23 cellular contexts compared by ENCODE assay signal in the genomic region with DNA sequence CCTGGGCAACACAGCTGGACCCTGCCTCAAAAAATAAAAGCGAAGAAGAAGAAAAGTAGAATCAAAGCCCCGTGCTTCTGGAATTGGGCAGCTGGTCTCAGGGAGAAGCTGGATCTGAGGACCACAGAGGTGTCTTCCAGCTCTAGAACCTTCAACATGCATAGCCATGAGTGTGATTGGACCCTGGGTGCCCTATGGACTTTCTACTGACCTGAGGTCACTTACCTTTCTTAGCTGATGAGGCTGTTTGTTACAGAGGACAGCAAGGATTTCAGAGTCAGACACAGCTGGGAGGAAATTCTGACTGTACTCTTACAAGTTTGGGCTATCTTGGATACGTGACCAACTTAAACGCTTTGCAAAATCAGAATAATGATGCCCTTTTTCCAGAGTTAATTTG.
A peak's percentile ranks its signal among the peaks of the same experiment; 100 is the strongest.
DNase-seq lines count a peak whose midpoint lies in the region; ATAC-seq, FAIRE-seq and TF ChIP-seq lines count a peak whose summit lies in the region.
"Had no signal": no experiment of that assay in that cellular context is flagged by ENCODE, and none has a peak within 500 bp of the region (broad histone marks: within the 10 kb centered on the region; RNA-seq: fewer than 3 reads in every experiment).

No MANE protein-coding gene starts in this region.

- H3K27me3 ChIP-seq in HepG2 (ENCODE audit: control insufficient read depth in 1 of 2, insufficient read depth in 2 of 2, low read length in 2 of 2) (no peaks in the 10 kb centered on the region), liver (ENCODE audit: control insufficient read depth in 4 of 4, insufficient read depth in 4 of 4, low read length in 3 of 4) (no peaks in the 10 kb centered on the region), mesendoderm (ENCODE audit: insufficient read depth, low read length, poor library complexity) (no peaks in the 10 kb centered on the region)
- H3K27me3 ChIP-seq: BE2C, BLaER1 had no signal

- H3K9me3 Mint-ChIP-seq in Calu3 (ENCODE audit: low read depth, unreplicated experiment) = no peaks in the 10 kb centered on the region

- no peaks in the 10 kb centered on the region for H4K20me1 ChIP-seq in HepG2 (ENCODE audit: insufficient read depth, low read length)
- H4K20me1 ChIP-seq: BLaER1 had no signal

- no peak for ATAC-seq in HepG2

- peak overlapping the region; percentile 6 for H3K56ac ChIP-seq in mesendoderm (ENCODE audit: low read length)

- no peaks in the 10 kb centered on the region for H3K79me1 ChIP-seq in mesendoderm (ENCODE audit: low read length)

- H3K4me3 ChIP-seq in HepG2 (replicated peaks in 1 of 3; ENCODE audit: insufficient read depth in 1 of 3, low read depth in 2 of 3, low read length in 3 of 3) (no peak overlapping the region), liver (ENCODE audit: low read depth in 1 of 3, low read length in 3 of 3) (no peak overlapping the region), mesendoderm (ENCODE audit: low read length) (no peak overlapping the region)
- H3K4me3 ChIP-seq: BLaER1 had no signal

- no peak overlapping the region for H2AK5ac ChIP-seq in mesendoderm (ENCODE audit: low read length)

- H3K4me2 ChIP-seq in HepG2 (ENCODE audit: low read depth, low read length) (no peak overlapping the region), mesendoderm (ENCODE audit: low read length) (no peak overlapping the region)
- H3K4me2 ChIP-seq: BLaER1 had no signal

- FAIRE-seq in HepG2 (lab: Jason Lieb, UNC) = no peak
- FAIRE-seq: A204.1, D721Med, G401.6, GM12891, GM19239 had no signal

- no peak overlapping the region for H2BK15ac ChIP-seq in mesendoderm (replicated peaks; ENCODE audit: low read depth)

- H2BK5ac ChIP-seq in mesendoderm (ENCODE audit: low read length) = no peak overlapping the region

- BruUV-seq in HepG2 (replicated peaks; lab: Mats Ljungman, UMichigan) (no TSS peak), Calu3 (replicated peaks; lab: Mats Ljungman, UMichigan) (no TSS peak)

- H3K18ac ChIP-seq in mesendoderm (ENCODE audit: low read length) = peak overlapping the region; percentile 44

- H3K4me1 Mint-ChIP-seq in Calu3 (ENCODE audit: low read depth, unreplicated experiment) = peaks cover 17% of the 10 kb centered on the region
- H3K4me1 Mint-ChIP-seq: CD14-positive monocyte; CD4-positive, alpha-beta memory T cell; CD4-positive, CD25-positive, alpha-beta regulatory T cell; CD8-positive, alpha-beta memory T cell had no signal

- H3K4ac ChIP-seq in mesendoderm (ENCODE audit: low read depth, low read length) = no peak overlapping the region

- H3K36me3 ChIP-seq in HepG2 (replicated peaks in 1 of 2; ENCODE audit: control insufficient read depth in 1 of 2, insufficient read depth in 2 of 2, low read length in 2 of 2) = no peaks in the 10 kb centered on the region
- no peaks in the 10 kb centered on the region for H3K36me3 ChIP-seq in liver (ENCODE audit: control insufficient read depth in 4 of 4, insufficient read depth in 3 of 4, low read depth in 1 of 4, low read length in 3 of 4)
- no peaks in the 10 kb centered on the region for H3K36me3 ChIP-seq in mesendoderm (ENCODE audit: control insufficient read depth, insufficient read depth, low read length)
- H3K36me3 ChIP-seq: BE2C, BLaER1 had no signal

- H3K9me3 ChIP-seq in HepG2 (ENCODE audit: low read length) = no peaks in the 10 kb centered on the region
- H3K9me3 ChIP-seq in liver (ENCODE audit: control insufficient read depth in 4 of 4, low read length in 3 of 4) = no peaks in the 10 kb centered on the region
- H3K9me3 ChIP-seq: BE2C, BLaER1 had no signal

- H3K4me1 ChIP-seq in HepG2 (ENCODE audit: insufficient read depth, low read length) = peaks cover 37% of the 10 kb centered on the region
- H3K4me1 ChIP-seq in liver (ENCODE audit: control insufficient read depth in 4 of 4, insufficient read depth in 4 of 4, low read length in 3 of 4) = peaks cover 0 to 33% (median 2%) of the 10 kb centered on the region in 4 donors
- peaks cover 7% of the 10 kb centered on the region for H3K4me1 ChIP-seq in mesendoderm (ENCODE audit: control insufficient read depth, low read depth, low read length)
- H3K4me1 ChIP-seq: BE2C, BLaER1 had no signal

- H3K9ac ChIP-seq in HepG2 (ENCODE audit: insufficient read depth, low read depth, low read length) = no peak overlapping the region
- H3K9ac ChIP-seq in liver (ENCODE audit: low read depth in 1 of 2, low read length in 2 of 2) = no peak overlapping the region
- H3K9ac ChIP-seq in mesendoderm (ENCODE audit: low read length) = no peak overlapping the region
- H3K9ac ChIP-seq: BLaER1 had no signal

- no peak for TF ChIP-seq EP300 in HepG2 (IDR thresholded peaks at IDR 0.05; ENCODE audit: low read depth in 2 of 2, low read length in 2 of 2)
- TF ChIP-seq EP300 in HepG2 (CRISPR knock-in tag; IDR thresholded peaks at IDR 0.05; ENCODE audit: borderline replicate concordance) = no peak

- H4K5ac ChIP-seq in mesendoderm (ENCODE audit: low read length) = no peak overlapping the region

- no peak overlapping the region for H2AFZ ChIP-seq in HepG2 (ENCODE audit: low read length)

- in situ Hi-C loops in HepG2 (cut with HindIII; ENCODE audit: extremely low pct_ligation_motif_present, low pct_unique_long_range_greater_than_20kb) = no loop called here

- no peak for TF ChIP-seq CTCF in HepG2 (CRISPR knock-in tag; IDR thresholded peaks at IDR 0.05)
- TF ChIP-seq CTCF in liver (IDR thresholded peaks at IDR 0.05; ENCODE audit: low read depth, low read length, missing input control) = no peak
- TF ChIP-seq CTCF in Calu3 (IDR thresholded peaks at IDR 0.05; ENCODE audit: unreplicated experiment) = no peak

- H3K4me3 Mint-ChIP-seq in Calu3 (ENCODE audit: low read depth, unreplicated experiment) = no peak overlapping the region
- H3K4me3 Mint-ChIP-seq: CD14-positive monocyte; CD4-positive, alpha-beta memory T cell; CD4-positive, CD25-positive, alpha-beta regulatory T cell; CD8-positive, alpha-beta memory T cell had no signal

- H3K27ac ChIP-seq in HepG2 (ENCODE audit: extremely low read length, insufficient read depth, low read length) (no peak overlapping the region), liver (ENCODE audit: low read depth in 1 of 2, low read length in 2 of 2) (no peak overlapping the region), mesendoderm (ENCODE audit: low read depth, low read length) (no peak overlapping the region)
- H3K27ac ChIP-seq: BLaER1 had no signal

- H3K27me3 Mint-ChIP-seq in Calu3 (ENCODE audit: unreplicated experiment) = no peaks in the 10 kb centered on the region
- H3K27me3 Mint-ChIP-seq: CD4-positive, alpha-beta memory T cell; CD4-positive, CD25-positive, alpha-beta regulatory T cell had no signal

- no peak overlapping the region for H3K27ac Mint-ChIP-seq in Calu3 (ENCODE audit: unreplicated experiment)
- H3K27ac Mint-ChIP-seq: CD14-positive monocyte; CD4-positive, alpha-beta memory T cell; CD4-positive, CD25-positive, alpha-beta regulatory T cell; CD8-positive, alpha-beta memory T cell had no signal

- TF ChIP-seq RAD21 in HepG2 (CRISPR knock-in tag; IDR thresholded peaks at IDR 0.05) (no peak), liver (IDR thresholded peaks at IDR 0.05) (no peak)

- no peak overlapping the region for H4K8ac ChIP-seq in mesendoderm (ENCODE audit: low read depth, low read length)

- peaks cover 8% of the 10 kb centered on the region for H3K36me3 Mint-ChIP-seq in Calu3 (ENCODE audit: insufficient read depth, unreplicated experiment)
- H3K36me3 Mint-ChIP-seq: CD14-positive monocyte; CD4-positive, alpha-beta memory T cell; CD4-positive, CD25-positive, alpha-beta regulatory T cell had no signal

- no peak overlapping the region for H3K23ac ChIP-seq in mesendoderm (ENCODE audit: low read length)

- TF ChIP-seq POLR2A in HepG2 (IDR thresholded peaks at IDR 0.05; ENCODE audit: insufficient read depth in 1 of 2, low read depth in 2 of 2, low read length in 2 of 2) = no peak

- H2BK120ac ChIP-seq in mesendoderm (ENCODE audit: low read depth, low read length) = no peak overlapping the region

- no peaks in the 10 kb centered on the region for H3K79me2 ChIP-seq in HepG2 (ENCODE audit: insufficient read depth, low read length)
- H3K79me2 ChIP-seq in mesendoderm (ENCODE audit: control insufficient read depth, insufficient read depth, low read length) = no peaks in the 10 kb centered on the region

- intact Hi-C loops in HepG2 (cut with micrococcal nuclease; ENCODE audit: unreplicated experiment) (no loop called here), Calu3 (cut with micrococcal nuclease; ENCODE audit: unreplicated experiment) (no loop called here)

- CTCF ChIA-PET in HepG2 (lab: Yijun Ruan, JAX; ENCODE audit: low intra/inter-chr PET ratio, low total read pairs) (no interaction called here), Calu3 (lab: Charles Lee) (no interaction called here)

- DNase-seq in HepG2 (ENCODE audit: low spot score) (no peak), mesendoderm (no peak), glomerular visceral epithelial cell (ENCODE audit: extremely low spot score) (no peak), Calu3 (no peak), NCI-H526 treated with DMSO at 0.1 percent for 48 hours (lab: John Stamatoyannopoulos, UW) (no peak)
- DNase-seq: 8988T; ACHN; BE2C; C1 segment of cervical spinal cord; CD4-positive, alpha-beta memory T cell; CD4-positive, CD25-positive, alpha-beta regulatory T cell; CD8-positive, alpha-beta memory T cell; COR-L47; DMS79 treated with DMSO at 0.1 percent for 48 hours; GF-D8 had no signal

- POLR2A ChIA-PET in HepG2 (lab: Yijun Ruan, JAX) = no interaction called here

- 80% methylated on average over 4 of the region's 4 CpGs for WGBS in HepG2 (ENCODE audit: low lambda C conversion rate)
- 88% methylated on average over 4 of the region's 4 CpGs for WGBS in liver
- WGBS in mesendoderm (ENCODE audit: extremely low coverage, insufficient coverage, low lambda C conversion rate) = no CpG with 5 or more reads among the region's 4 CpGs

TF ChIP-seq in HepG2, 621 proteins besides CTCF, POLR2A, EP300 and RAD21:
- TF ChIP-seq MED1 (CRISPR knock-in tag; IDR thresholded peaks at IDR 0.05) = no peak
- peak; percentile 41; the same call in 1 of the 2 replicates for TF ChIP-seq HNF4A (CRISPR knock-in tag; IDR thresholded peaks at IDR 0.05)

TF ChIP-seq in liver, 16 proteins besides CTCF, POLR2A, EP300 and RAD21 (continues in another document):
- TF ChIP-seq HNF4A (conservative IDR thresholded peaks at IDR 0.05) (peak; percentile 38 to 79), RXRA (IDR thresholded peaks at IDR 0.05) (peak in 1 of 2 donors; percentile 52), TAF1 (conservative IDR thresholded peaks at IDR 0.05) (no peak), GABPA (IDR thresholded peaks at IDR 0.05 in 1 of 2, conservative IDR thresholded peaks at IDR 0.05 in 1 of 2) (no peak), HNF4G (IDR thresholded peaks at IDR 0.05) (peak; percentile 24)
